In genomic region chr4:11542952-11543351, GRCh38 we compare ENCODE assay signal across 16 cellular contexts.
DNase-seq lines count a peak whose midpoint lies in the region; ATAC-seq, FAIRE-seq and TF ChIP-seq lines count a peak whose summit lies in the region.
"Had no signal": no experiment of that assay in that cellular context is flagged by ENCODE, and none has a peak within 500 bp of the region (broad histone marks: within the 10 kb centered on the region; RNA-seq: fewer than 3 reads in every experiment).

No MANE protein-coding gene starts in this region.

- H2AFZ ChIP-seq in astrocyte (ENCODE audit: low read depth, low read length), result no peak overlapping the region
- H2AFZ ChIP-seq: GM23248 had no signal

- peaks cover 4% of the 10 kb centered on the region for H3K4me1 ChIP-seq in astrocyte (ENCODE audit: insufficient read depth, low read length)
- H3K4me1 ChIP-seq in foreskin keratinocyte, result peaks cover 26% of the 10 kb centered on the region

- H3K4me2 ChIP-seq in astrocyte (ENCODE audit: low read length), result peak overlapping the region; percentile 4

- no peak for TF ChIP-seq CTCF in astrocyte (IDR thresholded peaks at IDR 0.05; ENCODE audit: insufficient read depth, low read depth, low read length)
- TF ChIP-seq CTCF in foreskin keratinocyte (conservative IDR thresholded peaks at IDR 0.05), result no peak
- no peak for TF ChIP-seq CTCF in WERI-Rb-1 (IDR thresholded peaks at IDR 0.05; ENCODE audit: low read depth, low read length)

- H3K4me3 ChIP-seq in astrocyte (ENCODE audit: insufficient read depth, low read depth, low read length) (no peak overlapping the region), WERI-Rb-1 (ENCODE audit: low read depth, low read length) (no peak overlapping the region)
- H3K4me3 ChIP-seq: GM12878, GM23248, K562 had no signal

- H4K20me1 ChIP-seq in astrocyte (ENCODE audit: insufficient read depth, low read length), result no peaks in the 10 kb centered on the region

- ATAC-seq in foreskin keratinocyte, result peak; percentile 25
- ATAC-seq in GM21529 (IDR thresholded peaks at IDR 0.05; ENCODE audit: unreplicated experiment), result no peak
- ATAC-seq in HG02981 (IDR thresholded peaks at IDR 0.05; ENCODE audit: unreplicated experiment), result no peak
- ATAC-seq: K562 had no signal

- H3K9me3 ChIP-seq in astrocyte (ENCODE audit: insufficient read depth, low read depth, low read length) (no peaks in the 10 kb centered on the region), WERI-Rb-1 (ENCODE audit: severe bottlenecking) (no peaks in the 10 kb centered on the region)

- H3K27ac ChIP-seq in astrocyte (ENCODE audit: low read depth, low read length) (no peak overlapping the region), foreskin keratinocyte (no peak overlapping the region), WERI-Rb-1 (no peak overlapping the region)
- H3K27ac ChIP-seq: 22Rv1, C4-2B, GM23248, HL-60 had no signal

- H3K27ac Mint-ChIP-seq in astrocyte (ENCODE audit: unreplicated experiment), result no peak overlapping the region
- H3K27ac Mint-ChIP-seq: CD4-positive, alpha-beta memory T cell had no signal

- peak; percentile 16 for DNase-seq in DMS53 (lab: John Stamatoyannopoulos, UW)
- DNase-seq in DMS53 treated with DMSO at 0.1 percent for 48 hours (lab: John Stamatoyannopoulos, UW; ENCODE audit: unreplicated experiment), result no peak
- DNase-seq in HT1080 (ENCODE audit: low read depth), result peak; percentile 41
- no peak for DNase-seq in astrocyte (ENCODE audit: low read depth)
- peak in 1 of 2 donors; percentile 23 for DNase-seq in foreskin keratinocyte
- DNase-seq in WERI-Rb-1, result no peak
- DNase-seq: CD4-positive, alpha-beta memory T cell; GM23248 had no signal

- FAIRE-seq in astrocyte (lab: Jason Lieb, UNC), result no peak
- FAIRE-seq: GM12878, GM18507, K562 had no signal

- H3K36me3 Mint-ChIP-seq in astrocyte (ENCODE audit: low read depth, unreplicated experiment), result no peaks in the 10 kb centered on the region
- H3K36me3 Mint-ChIP-seq: CD4-positive, alpha-beta memory T cell had no signal

- H3K79me2 ChIP-seq in astrocyte (ENCODE audit: insufficient read depth, low read length), result no peaks in the 10 kb centered on the region

- H3K9me3 Mint-ChIP-seq in astrocyte (ENCODE audit: unreplicated experiment), result no peaks in the 10 kb centered on the region
- H3K9me3 Mint-ChIP-seq: CD4-positive, alpha-beta memory T cell had no signal

- no peaks in the 10 kb centered on the region for H3K27me3 Mint-ChIP-seq in astrocyte (ENCODE audit: low read depth, unreplicated experiment)

- H3K4me1 Mint-ChIP-seq in astrocyte (ENCODE audit: low read depth, unreplicated experiment), result peaks cover 6% of the 10 kb centered on the region
- H3K4me1 Mint-ChIP-seq: CD4-positive, alpha-beta memory T cell had no signal

- H3K36me3 ChIP-seq in astrocyte (ENCODE audit: insufficient read depth, low read length), result no peaks in the 10 kb centered on the region
- no peaks in the 10 kb centered on the region for H3K36me3 ChIP-seq in WERI-Rb-1

- H3K9ac ChIP-seq in astrocyte (ENCODE audit: low read length), result no peak overlapping the region
- H3K9ac ChIP-seq: GM23248 had no signal

- no peaks in the 10 kb centered on the region for H3K27me3 ChIP-seq in astrocyte (ENCODE audit: insufficient read depth, low read length)
- H3K27me3 ChIP-seq in foreskin keratinocyte, result no peaks in the 10 kb centered on the region
- no peaks in the 10 kb centered on the region for H3K27me3 ChIP-seq in WERI-Rb-1 (ENCODE audit: insufficient read depth, low read depth, severe bottlenecking)

- no peak overlapping the region for H3K4me3 Mint-ChIP-seq in astrocyte (ENCODE audit: unreplicated experiment)
- H3K4me3 Mint-ChIP-seq: CD4-positive, alpha-beta memory T cell had no signal

Comparison
In these comparisons a context has a peak if more than half of its experiments do, and no peak if none do; other contexts are left out.
1. DNase-seq: peak in DMS53 (single experiment) and HT1080 (single experiment); none in DMS53 treated with DMSO at 0.1 percent for 48 hours (single experiment), astrocyte (single experiment) and WERI-Rb-1 (single experiment).